8 cellular contexts compared by ENCODE assay signal in genomic region chr9:503881-504852, GRCh38. TPM values are rescaled to one million over a fixed set of nuclear protein-coding genes. Genes with fewer than 3 reads are reported as not detected.
A peak's percentile ranks its signal among the peaks of the same experiment; 100 is the strongest.
DNase-seq lines count a peak whose midpoint lies in the region; ATAC-seq lines count a peak whose summit lies in the region.

Gene KANK1 (plus strand): TSS chr9:504695.

- peak within 1 kb of the TSS; percentile 94 for H3K18ac ChIP-seq in mesendoderm (ENCODE audit: low read length)

- H3K23ac ChIP-seq in mesendoderm (ENCODE audit: low read length), result peak within 1 kb of the TSS; percentile 0

- no peaks in the 10 kb centered on the region for H3K79me1 ChIP-seq in mesendoderm (ENCODE audit: low read length)

- H3K4me1 Mint-ChIP-seq in activated CD8-positive, alpha-beta memory T cell treated with anti-CD3 and anti-CD28 coated beads, Interleukin-2, amount 10 ng/mL, durations not matched to agents 7 days and 5 days, result peaks cover 9% of the 10 kb centered on the region

- ATAC-seq in GM18873 (IDR thresholded peaks at IDR 0.05; ENCODE audit: low FRiP score, unreplicated experiment) (peak; percentile 63), HG03139 (IDR thresholded peaks at IDR 0.05; ENCODE audit: unreplicated experiment) (peak; percentile 78)
- ATAC-seq in activated CD8-positive, alpha-beta memory T cell treated with anti-CD3 and anti-CD28 coated beads, Interleukin-2, amount 10 ng/mL, durations not matched to agents 7 days and 5 days, result peak; percentile 89

- H3K27ac ChIP-seq in mesendoderm (ENCODE audit: low read depth, low read length), result peak within 1 kb of the TSS; percentile 78

- H3K4me3 ChIP-seq in endocrine pancreas (ENCODE audit: control insufficient read depth, insufficient read depth, low read length) (peak within 1 kb of the TSS; percentile 49), mesendoderm (ENCODE audit: low read length) (peak within 1 kb of the TSS; percentile 69)

- H3K36me3 ChIP-seq in endocrine pancreas (ENCODE audit: control insufficient read depth, insufficient read depth, low read length), result no peaks in the 10 kb centered on the region
- no peaks in the 10 kb centered on the region for H3K36me3 ChIP-seq in mesendoderm (ENCODE audit: control insufficient read depth, insufficient read depth, low read length)

- peak within 1 kb of the TSS; percentile 37 for H2BK15ac ChIP-seq in mesendoderm (replicated peaks; ENCODE audit: low read depth)

- peak; percentile 55 to 56 for DNase-seq in AML-193 (lab: John Stamatoyannopoulos, UW)
- peak; percentile 88 for DNase-seq in NCI-H748 (lab: John Stamatoyannopoulos, UW; ENCODE audit: unreplicated experiment)
- peak; percentile 76 for DNase-seq in activated CD8-positive, alpha-beta memory T cell treated with anti-CD3 and anti-CD28 coated beads, Interleukin-2, amount 10 ng/mL, durations not matched to agents 7 days and 5 days
- DNase-seq in mesendoderm, result peak; percentile 85
- DNase-seq in stimulated activated CD8-positive, alpha-beta memory T cell treated with anti-CD3 and anti-CD28 coated beads, Interleukin-12 subunit alpha, Interleukin-12 subunit beta, amount 100 ng/mL, for 4 hours (ENCODE audit: low read depth), result peak; percentile 65

- no peaks in the 10 kb centered on the region for H3K79me2 ChIP-seq in mesendoderm (ENCODE audit: control insufficient read depth, insufficient read depth, low read length)

- no peaks in the 10 kb centered on the region for H3K9me3 Mint-ChIP-seq in activated CD8-positive, alpha-beta memory T cell treated with anti-CD3 and anti-CD28 coated beads, Interleukin-2, amount 10 ng/mL, durations not matched to agents 7 days and 5 days (ENCODE audit: low read depth)

- peak within 1 kb of the TSS; percentile 94 for H3K4me2 ChIP-seq in mesendoderm (ENCODE audit: low read length)

- H3K36me3 Mint-ChIP-seq in activated CD8-positive, alpha-beta memory T cell treated with anti-CD3 and anti-CD28 coated beads, Interleukin-2, amount 10 ng/mL, durations not matched to agents 7 days and 5 days, result peaks cover 3% of the 10 kb centered on the region

- no peaks in the 10 kb centered on the region for H3K27me3 ChIP-seq in endocrine pancreas (ENCODE audit: control insufficient read depth, insufficient read depth, low read length)
- H3K27me3 ChIP-seq in mesendoderm (ENCODE audit: insufficient read depth, low read length, poor library complexity), result no peaks in the 10 kb centered on the region

- peak within 1 kb of the TSS; percentile 78 for H3K4me3 Mint-ChIP-seq in activated CD8-positive, alpha-beta memory T cell treated with anti-CD3 and anti-CD28 coated beads, Interleukin-2, amount 10 ng/mL, durations not matched to agents 7 days and 5 days

- H3K4me1 ChIP-seq in endocrine pancreas (ENCODE audit: control insufficient read depth, insufficient read depth, low read length) (no peaks in the 10 kb centered on the region), mesendoderm (ENCODE audit: control insufficient read depth, low read depth, low read length) (no peaks in the 10 kb centered on the region)

- H2BK5ac ChIP-seq in mesendoderm (ENCODE audit: low read length), result no peak within 1 kb of the TSS

- CTCF ChIA-PET in activated CD8-positive, alpha-beta memory T cell treated with anti-CD3 and anti-CD28 coated beads, Interleukin-2, amount 10 ng/mL, durations not matched to agents 7 days and 5 days (lab: Charles Lee), result interaction anchor here (1.0 to 1.8 kb wide), 2 partner anchors 33 to 57 kb away, joined by 5 read pairs; no protein-coding TSS in a partner anchor

- no CpG with 5 or more reads among the region's 119 CpGs for WGBS in mesendoderm (ENCODE audit: extremely low coverage, insufficient coverage, low lambda C conversion rate)

- H3K9me3 ChIP-seq in endocrine pancreas (ENCODE audit: control insufficient read depth, low read length), result no peaks in the 10 kb centered on the region

- peaks cover 48% of the 10 kb centered on the region for H3K27me3 Mint-ChIP-seq in activated CD8-positive, alpha-beta memory T cell treated with anti-CD3 and anti-CD28 coated beads, Interleukin-2, amount 10 ng/mL, durations not matched to agents 7 days and 5 days

- H3K9ac ChIP-seq in endocrine pancreas (ENCODE audit: control insufficient read depth, insufficient read depth, low read length) (peak within 1 kb of the TSS; percentile 54), mesendoderm (ENCODE audit: low read length) (peak within 1 kb of the TSS; percentile 78)

- peak within 1 kb of the TSS; percentile 93 for H3K56ac ChIP-seq in mesendoderm (ENCODE audit: low read length)

- no peak within 1 kb of the TSS for H2AK5ac ChIP-seq in mesendoderm (ENCODE audit: low read length)

- peak within 1 kb of the TSS; percentile 63 for H3K27ac Mint-ChIP-seq in activated CD8-positive, alpha-beta memory T cell treated with anti-CD3 and anti-CD28 coated beads, Interleukin-2, amount 10 ng/mL, durations not matched to agents 7 days and 5 days

- H3K4ac ChIP-seq in mesendoderm (ENCODE audit: low read depth, low read length), result peak within 1 kb of the TSS; percentile 70

- H4K8ac ChIP-seq in mesendoderm (ENCODE audit: low read depth, low read length), result peak within 1 kb of the TSS; percentile 95

- H2BK120ac ChIP-seq in mesendoderm (ENCODE audit: low read depth, low read length), result no peak within 1 kb of the TSS

- no peak within 1 kb of the TSS for H4K5ac ChIP-seq in mesendoderm (ENCODE audit: low read length)

RNA-seq across cellular contexts. Expression of gene KANK1, which starts in this region (rescaled TPM):
- 1 to 10 TPM; 5.0 to 6.1 TPM for total RNA-seq in activated CD8-positive, alpha-beta memory T cell treated with anti-CD3 and anti-CD28 coated beads, Interleukin-2, amount 10 ng/mL, durations not matched to agents 7 days and 5 days
- polyA plus RNA-seq in mesendoderm (2013, experiment 1 of 2), result 13.2 TPM
- polyA plus RNA-seq in mesendoderm (2013, experiment 2 of 2), result 13.6 TPM

Comparison
In these comparisons a context has a peak if more than half of its experiments do, and no peak if none do; other contexts are left out.
1. Peak in every context shown above with its lines: DNase-seq, ATAC-seq, H3K4me3 ChIP-seq and H3K27ac ChIP-seq.